24 cellular contexts compared by ENCODE assay signal in the genomic region with DNA sequence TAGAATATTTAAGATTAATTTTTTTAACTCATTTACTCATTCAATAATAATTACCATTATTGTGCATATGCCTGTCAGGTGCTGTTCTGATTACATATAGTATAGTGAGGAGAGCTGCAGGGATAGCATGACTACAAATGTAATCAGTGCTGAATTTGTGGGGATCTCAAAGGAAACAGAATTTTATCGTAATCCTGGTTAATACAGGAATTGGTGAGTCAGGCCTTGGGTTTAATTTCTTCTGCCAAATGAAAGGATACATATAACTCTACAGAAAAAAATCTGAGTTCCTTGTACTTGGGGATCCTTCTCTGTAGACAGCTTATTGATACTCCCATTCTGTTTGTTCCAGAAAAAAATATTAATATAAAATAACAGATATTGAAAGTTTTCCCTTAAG.
DNase-seq lines count a peak whose midpoint lies in the region; ATAC-seq, FAIRE-seq and TF ChIP-seq lines count a peak whose summit lies in the region.
"Had no signal": no experiment of that assay in that cellular context is flagged by ENCODE, and none has a peak within 500 bp of the region (broad histone marks: within the 10 kb centered on the region; RNA-seq: fewer than 3 reads in every experiment).

No MANE protein-coding gene starts in this region.

- no peak overlapping the region for H4K8ac ChIP-seq in mesenchymal stem cell (ENCODE audit: low read length)

- H3K23ac ChIP-seq in mesenchymal stem cell (ENCODE audit: low read length in 2 of 2), result no peak overlapping the region

- H2BK120ac ChIP-seq in mesenchymal stem cell (ENCODE audit: low read depth, low read length), result no peak overlapping the region

- no peak overlapping the region for H2AFZ ChIP-seq in astrocyte (ENCODE audit: low read depth, low read length)
- H2AFZ ChIP-seq in endothelial cell of umbilical vein (ENCODE audit: low read depth, low read length), result no peak overlapping the region
- no peak overlapping the region for H2AFZ ChIP-seq in mesenchymal stem cell (ENCODE audit: low read depth, low read length)

- H3K9me3 ChIP-seq in astrocyte (ENCODE audit: insufficient read depth, low read depth, low read length), result no peaks in the 10 kb centered on the region
- H3K9me3 ChIP-seq in endothelial cell of umbilical vein (replicated peaks; ENCODE audit: control insufficient read depth, insufficient read depth, low read length), result no peaks in the 10 kb centered on the region
- peaks cover 5% of the 10 kb centered on the region for H3K9me3 ChIP-seq in mesenchymal stem cell (ENCODE audit: control insufficient read depth, low read length)

- no peak overlapping the region for H2BK12ac ChIP-seq in mesenchymal stem cell (ENCODE audit: low read length in 2 of 2)

- TF ChIP-seq CTCF in astrocyte (IDR thresholded peaks at IDR 0.05; ENCODE audit: insufficient read depth, low read depth, low read length) (no peak), endothelial cell of umbilical vein (IDR thresholded peaks at IDR 0.05; ENCODE audit: extremely low read depth in 1 of 2, insufficient read depth in 1 of 2, low read depth in 1 of 2, low read length in 2 of 2) (no peak)

- H3K4me1 ChIP-seq in astrocyte (ENCODE audit: insufficient read depth, low read length) (no peaks in the 10 kb centered on the region), endothelial cell of umbilical vein (ENCODE audit: control insufficient read depth, extremely low read depth, insufficient read depth, low read length) (no peaks in the 10 kb centered on the region), mesenchymal stem cell (ENCODE audit: control insufficient read depth, insufficient read depth, low read depth, low read length) (no peaks in the 10 kb centered on the region)
- H3K4me1 ChIP-seq: BLaER1 treated with 17β-estradiol and CSF1 and Interleukin-3, amounts not matched to agents 10 nM and 100 nM; Caco-2 had no signal

- no peaks in the 10 kb centered on the region for H3K36me3 Mint-ChIP-seq in astrocyte (ENCODE audit: low read depth, unreplicated experiment)
- no peaks in the 10 kb centered on the region for H3K36me3 Mint-ChIP-seq in activated CD8-positive, alpha-beta T cell treated with anti-CD3 and anti-CD28 coated beads, Interleukin-2, amount 10 ng/mL, durations not matched to agents 7 days and 5 days (ENCODE audit: low read depth)
- H3K36me3 Mint-ChIP-seq: CD4-positive, alpha-beta memory T cell had no signal

- CTCF ChIA-PET in endothelial cell of umbilical vein (lab: Charles Lee), result interaction anchor here (1.1 to 1.8 kb wide), 3 partner anchors 9 to 117 kb away, joined by 3 to 11 read pairs (median 5); no protein-coding TSS in a partner anchor
- CTCF ChIA-PET in activated CD8-positive, alpha-beta T cell treated with anti-CD3 and anti-CD28 coated beads, Interleukin-2, amount 10 ng/mL, durations not matched to agents 7 days and 5 days (lab: Charles Lee), result no interaction called here

- intact Hi-C loops in endothelial cell of umbilical vein (cut with micrococcal nuclease), result no loop called here

- dilution Hi-C loops in endothelial cell of umbilical vein (cut with MboI; ENCODE audit: extremely low pct_ligation_motif_present, low sequenced_read_pairs), result no loop called here

- no peaks in the 10 kb centered on the region for H3K9me1 ChIP-seq in endothelial cell of umbilical vein (replicated peaks; ENCODE audit: control insufficient read depth, extremely low read depth, insufficient read depth, low read length)

- H3K18ac ChIP-seq in mesenchymal stem cell (ENCODE audit: low read depth in 1 of 2, low read length in 2 of 2), result no peak overlapping the region

- H2BK15ac ChIP-seq in mesenchymal stem cell (ENCODE audit: low read depth, poor library complexity, severe bottlenecking), result no peak overlapping the region

- H3K79me1 ChIP-seq in mesenchymal stem cell (replicated peaks; ENCODE audit: low read length, poor library complexity, severe bottlenecking), result no peaks in the 10 kb centered on the region

- peaks cover 11% of the 10 kb centered on the region for H3K9me3 Mint-ChIP-seq in astrocyte (ENCODE audit: unreplicated experiment)
- H3K9me3 Mint-ChIP-seq in activated CD8-positive, alpha-beta T cell treated with anti-CD3 and anti-CD28 coated beads, Interleukin-2, amount 10 ng/mL, durations not matched to agents 7 days and 5 days (ENCODE audit: insufficient read depth), result no peaks in the 10 kb centered on the region

- no peaks in the 10 kb centered on the region for H3K79me2 ChIP-seq in astrocyte (ENCODE audit: insufficient read depth, low read length)
- H3K79me2 ChIP-seq in endothelial cell of umbilical vein (ENCODE audit: control insufficient read depth, insufficient read depth, low read length), result no peaks in the 10 kb centered on the region

- ATAC-seq in activated CD8-positive, alpha-beta T cell treated with anti-CD3 and anti-CD28 coated beads, Interleukin-2, amount 10 ng/mL, durations not matched to agents 7 days and 5 days, result no peak

- no peak for FAIRE-seq in astrocyte (lab: Jason Lieb, UNC)
- FAIRE-seq in endothelial cell of umbilical vein (lab: Jason Lieb, UNC), result no peak
- FAIRE-seq: RCC 7860 had no signal

- no peak overlapping the region for H4K91ac ChIP-seq in mesenchymal stem cell (ENCODE audit: low read length)

- no peak overlapping the region for H2AK5ac ChIP-seq in mesenchymal stem cell (ENCODE audit: low read length, severe bottlenecking)

- no peak overlapping the region for H3K14ac ChIP-seq in mesenchymal stem cell (ENCODE audit: low read length in 2 of 2)

- DNase-seq in HT1080 (ENCODE audit: low read depth) (peak; percentile 15), astrocyte (ENCODE audit: low read depth) (peak; percentile 64), endothelial cell of umbilical vein (ENCODE audit: low read depth, low spot score) (peak; percentile 59), mesenchymal stem cell (peak; percentile 9), erythroblast (lab: John Stamatoyannopoulos, UW) (no peak)
- no peak for DNase-seq in activated CD8-positive, alpha-beta T cell treated with anti-CD3 and anti-CD28 coated beads, Interleukin-2, amount 10 ng/mL, durations not matched to agents 7 days and 5 days
- DNase-seq in effector CD8-positive, alpha-beta T cell (lab: John Stamatoyannopoulos, UW), result no peak
- DNase-seq in stimulated activated CD8-positive, alpha-beta memory T cell treated with anti-CD3 and anti-CD28 coated beads, Interleukin-4, amount 100 ng/mL, for 48 hours, result no peak
- DNase-seq: 8988T; Caco-2; CD4-positive, alpha-beta memory T cell; DMS 273 treated with DMSO at 0.1 percent for 48 hours; DMS79 treated with DMSO at 0.1 percent for 48 hours; H7; HFFc6; KG1; NCI-H1694 treated with DMSO at 0.1 percent for 48 hours; NCI-H2081 treated with DMSO at 0.1 percent for 48 hours; NCI-H446; NCI-H526; OCI-M1 had no signal

- H3K27me3 Mint-ChIP-seq in astrocyte (ENCODE audit: low read depth, unreplicated experiment), result no peaks in the 10 kb centered on the region
- no peaks in the 10 kb centered on the region for H3K27me3 Mint-ChIP-seq in activated CD8-positive, alpha-beta T cell treated with anti-CD3 and anti-CD28 coated beads, Interleukin-2, amount 10 ng/mL, durations not matched to agents 7 days and 5 days (ENCODE audit: low read depth)
- H3K27me3 Mint-ChIP-seq: CD4-positive, alpha-beta memory T cell had no signal

- H3K4ac ChIP-seq in mesenchymal stem cell (ENCODE audit: low read depth in 1 of 2, low read length in 2 of 2), result no peak overlapping the region

- no peak overlapping the region for H3K4me3 Mint-ChIP-seq in astrocyte (ENCODE audit: unreplicated experiment)
- no peak overlapping the region for H3K4me3 Mint-ChIP-seq in activated CD8-positive, alpha-beta T cell treated with anti-CD3 and anti-CD28 coated beads, Interleukin-2, amount 10 ng/mL, durations not matched to agents 7 days and 5 days
- H3K4me3 Mint-ChIP-seq: CD4-positive, alpha-beta memory T cell; HFFc6 had no signal

- no peak overlapping the region for H3K9ac ChIP-seq in astrocyte (ENCODE audit: low read length)
- H3K9ac ChIP-seq in endothelial cell of umbilical vein (replicated peaks; ENCODE audit: extremely low read depth, insufficient read depth, low read length), result no peak overlapping the region
- no peak overlapping the region for H3K9ac ChIP-seq in mesenchymal stem cell (ENCODE audit: low read length)
- H3K9ac ChIP-seq: BLaER1 treated with 17β-estradiol and CSF1 and Interleukin-3, amounts not matched to agents 10 nM and 100 nM had no signal

- POLR2A ChIA-PET in endothelial cell of umbilical vein (lab: Charles Lee), result no interaction called here
- POLR2A ChIA-PET in activated CD8-positive, alpha-beta T cell treated with anti-CD3 and anti-CD28 coated beads, Interleukin-2, amount 10 ng/mL, durations not matched to agents 7 days and 5 days (lab: Charles Lee), result no interaction called here

- no peak overlapping the region for H3K4me3 ChIP-seq in astrocyte (ENCODE audit: insufficient read depth, low read depth, low read length)
- H3K4me3 ChIP-seq in endothelial cell of umbilical vein (replicated peaks in 1 of 3; ENCODE audit: insufficient read depth in 1 of 3, low read depth in 1 of 3, low read length in 3 of 3), result no peak overlapping the region
- no peak overlapping the region for H3K4me3 ChIP-seq in mesenchymal stem cell (ENCODE audit: insufficient read depth in 1 of 2, low read depth in 1 of 2, low read length in 2 of 2)
- H3K4me3 ChIP-seq: BLaER1 treated with 17β-estradiol and CSF1 and Interleukin-3, amounts not matched to agents 10 nM and 100 nM had no signal

- H3K4me2 ChIP-seq in astrocyte (ENCODE audit: low read length) (no peak overlapping the region), endothelial cell of umbilical vein (ENCODE audit: insufficient read depth, low read length) (no peak overlapping the region), mesenchymal stem cell (ENCODE audit: low read length, poor library complexity, severe bottlenecking) (no peak overlapping the region)
- H3K4me2 ChIP-seq: BLaER1 treated with 17β-estradiol and CSF1 and Interleukin-3, amounts not matched to agents 10 nM and 100 nM had no signal

- BruUV-seq in endothelial cell of umbilical vein (replicated peaks; lab: Mats Ljungman, UMichigan), result no TSS peak

- TF ChIP-seq POLR2A in endothelial cell of umbilical vein (IDR thresholded peaks at IDR 0.05; ENCODE audit: low read depth, low read length) (no peak), erythroblast (IDR thresholded peaks at IDR 0.05; ENCODE audit: low read length) (no peak)

- no peaks in the 10 kb centered on the region for H3K4me1 Mint-ChIP-seq in astrocyte (ENCODE audit: low read depth, unreplicated experiment)
- no peaks in the 10 kb centered on the region for H3K4me1 Mint-ChIP-seq in activated CD8-positive, alpha-beta T cell treated with anti-CD3 and anti-CD28 coated beads, Interleukin-2, amount 10 ng/mL, durations not matched to agents 7 days and 5 days (ENCODE audit: low read depth)
- H3K4me1 Mint-ChIP-seq: CD4-positive, alpha-beta memory T cell had no signal

- H2BK5ac ChIP-seq in mesenchymal stem cell (ENCODE audit: low read depth, low read length, poor library complexity, severe bottlenecking), result no peak overlapping the region

- H4K20me1 ChIP-seq in astrocyte (ENCODE audit: insufficient read depth, low read length) (no peaks in the 10 kb centered on the region), endothelial cell of umbilical vein (replicated peaks; ENCODE audit: control insufficient read depth, extremely low read depth, insufficient read depth, low read length) (no peaks in the 10 kb centered on the region)
- H4K20me1 ChIP-seq: BLaER1 treated with 17β-estradiol and CSF1 and Interleukin-3, amounts not matched to agents 10 nM and 100 nM had no signal

- no CpG with 5 or more reads among the region's 1 CpG for WGBS in mesenchymal stem cell

- H3K27ac Mint-ChIP-seq in astrocyte (ENCODE audit: unreplicated experiment), result no peak overlapping the region
- H3K27ac Mint-ChIP-seq in activated CD8-positive, alpha-beta T cell treated with anti-CD3 and anti-CD28 coated beads, Interleukin-2, amount 10 ng/mL, durations not matched to agents 7 days and 5 days, result no peak overlapping the region
- H3K27ac Mint-ChIP-seq: CD4-positive, alpha-beta memory T cell; HFFc6 had no signal

- no peaks in the 10 kb centered on the region for H3K27me3 ChIP-seq in astrocyte (ENCODE audit: insufficient read depth, low read length)
- H3K27me3 ChIP-seq in endothelial cell of umbilical vein (ENCODE audit: control insufficient read depth in 2 of 2, insufficient read depth in 2 of 2, low read length in 2 of 2), result no peaks in the 10 kb centered on the region
- H3K27me3 ChIP-seq in mesenchymal stem cell (ENCODE audit: control insufficient read depth in 1 of 2, insufficient read depth in 1 of 2, low read length in 2 of 2), result no peaks in the 10 kb centered on the region
- H3K27me3 ChIP-seq: BLaER1 treated with 17β-estradiol and CSF1 and Interleukin-3, amounts not matched to agents 10 nM and 100 nM had no signal

- no peaks in the 10 kb centered on the region for H3K36me3 ChIP-seq in astrocyte (ENCODE audit: insufficient read depth, low read length)
- no peaks in the 10 kb centered on the region for H3K36me3 ChIP-seq in endothelial cell of umbilical vein (ENCODE audit: control insufficient read depth in 2 of 2, extremely low read depth in 1 of 2, insufficient read depth in 2 of 2, low read length in 2 of 2)
- H3K36me3 ChIP-seq in mesenchymal stem cell (ENCODE audit: control insufficient read depth in 1 of 2, insufficient read depth in 2 of 2, low read depth in 1 of 2, low read length in 2 of 2), result no peaks in the 10 kb centered on the region
- H3K36me3 ChIP-seq: BLaER1 treated with 17β-estradiol and CSF1 and Interleukin-3, amounts not matched to agents 10 nM and 100 nM had no signal

- H3K27ac ChIP-seq in astrocyte (ENCODE audit: low read depth, low read length) (no peak overlapping the region), endothelial cell of umbilical vein (ENCODE audit: insufficient read depth, low read depth, low read length) (no peak overlapping the region), mesenchymal stem cell (ENCODE audit: low read length, poor library complexity, severe bottlenecking) (no peak overlapping the region)
- H3K27ac ChIP-seq: BLaER1 treated with 17β-estradiol and CSF1 and Interleukin-3, amounts not matched to agents 10 nM and 100 nM; HL-60 had no signal

Comparison
In these comparisons a context has a peak if more than half of its experiments do, and no peak if none do; other contexts are left out.
1. DNase-seq: peak in HT1080 (single experiment), astrocyte (single experiment), endothelial cell of umbilical vein (single experiment) and mesenchymal stem cell (single experiment); none in activated CD8-positive, alpha-beta T cell treated with anti-CD3 and anti-CD28 coated beads, Interleukin-2, amount 10 ng/mL, durations not matched to agents 7 days and 5 days (single experiment), effector CD8-positive, alpha-beta T cell (single experiment), erythroblast (0 of 2) and stimulated activated CD8-positive, alpha-beta memory T cell treated with anti-CD3 and anti-CD28 coated beads, Interleukin-4, amount 100 ng/mL, for 48 hours (single experiment).